7 cellular contexts compared by ENCODE assay signal in genomic region chr6:58090067-58090466, GRCh38.
DNase-seq lines count a peak whose midpoint lies in the region; ATAC-seq, FAIRE-seq and TF ChIP-seq lines count a peak whose summit lies in the region.
"Not testable (repeated sequence)": the region's sequence is repeated elsewhere in the genome, so short reads cannot be mapped to it uniquely, and the experiment has no call there.

No MANE protein-coding gene starts in this region.

- not testable (repeated sequence) for DNase-seq in D721Med (ENCODE audit: insufficient read length, low spot score); H54 (ENCODE audit: insufficient read length, low spot score); PC-3; GM12878 (ENCODE audit: low read depth, low spot score); left lung; urothelium cell line (ENCODE audit: low spot score)

- not testable (repeated sequence) for TF ChIP-seq EP300 in GM12878 (IDR thresholded peaks at IDR 0.05; ENCODE audit: borderline replicate concordance in 1 of 2, control insufficient read depth in 1 of 2, low read depth in 2 of 2, low read length in 2 of 2)

- not testable (repeated sequence) for H2AFZ ChIP-seq in PC-3 (ENCODE audit: low read length); GM12878 (ENCODE audit: control insufficient read depth, low read depth, low read length)

- not testable (repeated sequence) for H3K36me3 ChIP-seq in PC-3 (ENCODE audit: low read depth, low read length); GM12878 (ENCODE audit: control insufficient read depth in 2 of 2, insufficient read depth in 2 of 2, low read length in 1 of 2); left lung

- not testable (repeated sequence) for H3K79me2 ChIP-seq in PC-3 (ENCODE audit: low read length); GM12878 (ENCODE audit: control insufficient read depth, insufficient read depth, low read length)

- ATAC-seq in PC-3 (peak; percentile 61), left lung (peak; percentile 72)
- not testable (repeated sequence) for ATAC-seq in GM12878

- H3K27ac ChIP-seq in PC-3 (ENCODE audit: low read length); GM12878 (ENCODE audit: control insufficient read depth, insufficient read depth); left lung: not testable (repeated sequence)

- H3K9me3 ChIP-seq in PC-3 (ENCODE audit: low read length); GM12878 (replicated peaks; ENCODE audit: control insufficient read depth, insufficient read depth, low read length); left lung: not testable (repeated sequence)

- RAD21 ChIA-PET in GM12878 (lab: Charles Lee; ENCODE audit: unreplicated experiment), result not testable (repeated sequence)

- WGBS in GM12878 (ENCODE audit: insufficient coverage, insufficient replicate concordance, low lambda C conversion rate, missing lambda C conversion rate), result 31% methylated on average over 2 of the region's 2 CpGs

- not testable (repeated sequence) for TF ChIP-seq RAD21 in GM12878 (IDR thresholded peaks at IDR 0.05; ENCODE audit: insufficient read depth, low read depth, low read length)

- H3K27me3 ChIP-seq in PC-3 (ENCODE audit: low read length); GM12878 (replicated peaks in 1 of 2; ENCODE audit: control insufficient read depth in 2 of 2, insufficient read depth in 2 of 2, low read length in 1 of 2); left lung: not testable (repeated sequence)

- not testable (repeated sequence) for H3F3A ChIP-seq in PC-3 (ENCODE audit: low read length, unreplicated experiment)

- CTCF ChIA-PET in PC-3 (lab: Charles Lee); GM12878 (lab: Yijun Ruan, JAX): not testable (repeated sequence)

- not testable (repeated sequence) for H4K20me1 ChIP-seq in PC-3 (ENCODE audit: low read length); GM12878 (ENCODE audit: control insufficient read depth, insufficient read depth)

- H3K4me2 ChIP-seq in PC-3 (ENCODE audit: low read length); GM12878 (ENCODE audit: control insufficient read depth, insufficient read depth): not testable (repeated sequence)

- intact Hi-C loops in PC-3 (cut with micrococcal nuclease); GM12878 (cut with micrococcal nuclease; ENCODE audit: unreplicated experiment); left lung (cut with DNase I): not testable (repeated sequence)

- in situ Hi-C loops in GM12878 (cut with MboI), result not testable (repeated sequence)

- H3K4me3 ChIP-seq in PC-3 (ENCODE audit: low read length); GM12878; left lung: not testable (repeated sequence)

- H3K9ac ChIP-seq in PC-3 (ENCODE audit: low read length); GM12878 (ENCODE audit: control insufficient read depth, insufficient read depth, low read length): not testable (repeated sequence)

- SMC1A ChIA-PET in GM12878 (lab: Charles Lee; ENCODE audit: uncharacterized antibody, unreplicated experiment), result not testable (repeated sequence)

- POLR2A ChIA-PET in PC-3 (lab: Charles Lee; ENCODE audit: unreplicated experiment); GM12878 (lab: Charles Lee): not testable (repeated sequence)

- not testable (repeated sequence) for BruUV-seq in PC-3 (replicated peaks; lab: Mats Ljungman, UMichigan); GM12878 (replicated peaks; lab: Mats Ljungman, UMichigan)

- not testable (repeated sequence) for TF ChIP-seq POLR2A in H54 (IDR thresholded peaks at IDR 0.05; ENCODE audit: low read depth, low read length); GM12878 (IDR thresholded peaks at IDR 0.05; ENCODE audit: low read depth, low read length)

- not testable (repeated sequence) for TF ChIP-seq CTCF in D721Med (IDR thresholded peaks at IDR 0.05; ENCODE audit: insufficient read depth, missing control alignments); PC-3 (conservative IDR thresholded peaks at IDR 0.05; ENCODE audit: low read depth, low read length); GM12878 (IDR thresholded peaks at IDR 0.05 in 2 of 3, conservative IDR thresholded peaks at IDR 0.05 in 1 of 3; ENCODE audit: control insufficient read depth in 2 of 3, extremely low read depth in 1 of 3, insufficient read depth in 1 of 3, low read depth in 3 of 3, low read length in 3 of 3); left lung (IDR thresholded peaks at IDR 0.05)

- not testable (repeated sequence) for H3K4me1 ChIP-seq in PC-3 (ENCODE audit: insufficient read depth, low read length); GM12878 (ENCODE audit: control insufficient read depth, insufficient read depth, low read length); left lung

- not testable (repeated sequence) for H3K9me2 ChIP-seq in PC-3 (replicated peaks; ENCODE audit: low read length)

- FAIRE-seq in D721Med (lab: Jason Lieb, UNC) (peak; percentile 85), H54 (lab: Jason Lieb, UNC) (peak; percentile 90), GM12878 (lab: Jason Lieb, UNC) (peak; percentile 31), endometrium (lab: Jason Lieb, UNC) (peak; percentile 54), urothelium cell line (lab: Jason Lieb, UNC) (peak; percentile 5)
